8 cellular contexts compared by ENCODE assay signal in genomic region chr3:196096382-196096953, GRCh38. TPM values are rescaled to one million over a fixed set of nuclear protein-coding genes. Genes with fewer than 3 reads are reported as not detected.
DNase-seq lines count a peak whose midpoint lies in the region; ATAC-seq and TF ChIP-seq lines count a peak whose summit lies in the region.

No MANE protein-coding gene starts in this region.

- 0 out of 2 replicates have a peak, but pooled peaks cover 2% of the 10 kb centered on the region for H3K79me2 ChIP-seq in OCI-LY3 (ENCODE audit: low read length)

- no peaks in the 10 kb centered on the region for H4K20me1 ChIP-seq in OCI-LY3 (ENCODE audit: insufficient read depth, low read length)

- H3K27ac ChIP-seq in OCI-LY3 (ENCODE audit: low read length) (peak overlapping the region; percentile 96), left lung (peak overlapping the region in 1 of 2 donors; percentile 70), uterus (no peak overlapping the region)

- H3K4me3 ChIP-seq in OCI-LY3 (ENCODE audit: low read length): peak overlapping the region; percentile 75
- H3K4me3 ChIP-seq in left lung: no peak overlapping the region
- H3K4me3 ChIP-seq in uterus: no peak overlapping the region

- no peaks in the 10 kb centered on the region for H3K36me3 ChIP-seq in OCI-LY3 (replicated peaks; ENCODE audit: low read depth, low read length)
- no peaks in the 10 kb centered on the region for H3K36me3 ChIP-seq in left lung
- H3K36me3 ChIP-seq in uterus: no peaks in the 10 kb centered on the region

- intact Hi-C loops in left lung (cut with DNase I) (no loop called here), uterus (cut with DNase I; ENCODE audit: low total_unique reads) (no loop called here)

- no peak for TF ChIP-seq CTCF in OCI-LY3 (IDR thresholded peaks at IDR 0.05; ENCODE audit: low read depth, low read length)
- TF ChIP-seq CTCF in left lung (IDR thresholded peaks at IDR 0.05): no peak
- no peak for TF ChIP-seq CTCF in uterus (IDR thresholded peaks at IDR 0.05)

- H2AFZ ChIP-seq in OCI-LY3 (ENCODE audit: low read depth, low read length): peak overlapping the region; percentile 47; the same call in 1 of the 2 replicates

- peak overlapping the region; percentile 99 for H3K4me2 ChIP-seq in OCI-LY3 (ENCODE audit: low read length)

- H3K9me3 ChIP-seq in OCI-LY3 (ENCODE audit: insufficient read depth, low read length) (no peaks in the 10 kb centered on the region), left lung (no peaks in the 10 kb centered on the region), uterus (no peaks in the 10 kb centered on the region)

- H3K4me1 ChIP-seq in OCI-LY3 (ENCODE audit: low read length) (peaks cover 58% of the 10 kb centered on the region), left lung (peaks cover 0 to 36% of the 10 kb centered on the region in 2 donors), uterus (no peaks in the 10 kb centered on the region)

- ATAC-seq in GM18861 (IDR thresholded peaks at IDR 0.05; ENCODE audit: unreplicated experiment): peak; percentile 80
- ATAC-seq in HG02798 (IDR thresholded peaks at IDR 0.05; ENCODE audit: poor library complexity, unreplicated experiment): peak; percentile 91
- peak; percentile 59 for ATAC-seq in left lung

- H3K27me3 ChIP-seq in OCI-LY3 (ENCODE audit: low read depth, low read length): no peaks in the 10 kb centered on the region
- no peaks in the 10 kb centered on the region for H3K27me3 ChIP-seq in left lung
- no peaks in the 10 kb centered on the region for H3K27me3 ChIP-seq in uterus

- TF ChIP-seq POLR2A in uterus (IDR thresholded peaks at IDR 0.05): no peak

- DNase-seq in left lung: peak in 1 of 2 donors; percentile 57
- DNase-seq in dedifferentiated amniotic fluid mesenchymal stem cell (ENCODE audit: extremely low spot score): no peak
- DNase-seq in activated T-cell treated with anti-CD3 and anti-CD28 coated beads, Interleukin-2, amount 50 U/mL, for 48 hours: no peak
- DNase-seq in activated CD4-positive, alpha-beta T cell treated with anti-CD3 and anti-CD28 coated beads, Interleukin-2, amount 50 U/mL, for 4 hours: no peak
- no peak for DNase-seq in uterus

- H3K9ac ChIP-seq in OCI-LY3 (ENCODE audit: low read length): peak overlapping the region; percentile 72

RNA-seq across cellular contexts. Expression of gene TFRC, which starts 14.6 kb away (rescaled TPM):
- total RNA-seq in left lung (100 to 1,000 TPM; 190 to 327 TPM), uterus (10 to 100 TPM; 29.5 to 87.7 (median 44.6) TPM)
